Comparison of ENCODE assay signal across 27 cellular contexts in genomic region chr7:46239856-46240255, GRCh38.
"Had no signal": no experiment of that assay in that cellular context is flagged by ENCODE, and none has a peak within 500 bp of the region (broad histone marks: within the 10 kb centered on the region; RNA-seq: fewer than 3 reads in every experiment).

No MANE protein-coding gene starts in this region.

- H3K4me1 ChIP-seq: lower lobe of right lung, pancreas, prostate gland, spleen, stomach, testis, thyroid gland, transverse colon, upper lobe of left lung, vagina had no signal

- H3K36me3 ChIP-seq: lower lobe of right lung, pancreas, prostate gland, spleen, stomach, thyroid gland, transverse colon, upper lobe of left lung, vagina had no signal

- H3K4me3 ChIP-seq: lower lobe of right lung, pancreas, prostate gland, skin epidermis, spleen, stomach, testis, thyroid gland, transverse colon, upper lobe of left lung, vagina had no signal

- H3K27ac ChIP-seq: lower lobe of right lung, pancreas, prostate gland, skin epidermis, spleen, stomach, testis, thyroid gland, transverse colon, upper lobe of left lung, vagina had no signal

- FAIRE-seq: keratinocyte, pancreas had no signal

- H3K9me3 ChIP-seq: lower lobe of right lung, pancreas, prostate gland, testis, thyroid gland, upper lobe of left lung, vagina had no signal

- ATAC-seq: left cardiac atrium; left lobe of liver; lower lobe of right lung; naive thymus-derived CD8-positive, alpha-beta T cell; pancreas; right cardiac atrium; sciatic nerve; stimulated activated memory B cell treated with anti-CD40 and anti-IgM and Interleukin-4, amounts not matched to agents 10 μg/mL and 1 μg/mL and 100 μg/mL, for 72 hours had no signal

- DNase-seq: hypothalamus; kidney glomerular epithelial cell; left cardiac atrium; lower lobe of right lung; mammary epithelial cell; mesenchymal stem cell; naive thymus-derived CD8-positive, alpha-beta T cell; nucleus accumbens; pancreas; posterior cingulate gyrus; retina; right cardiac atrium; spleen; stimulated activated CD4-positive, alpha-beta T cell treated with anti-CD3 and anti-CD28 coated beads, Interleukin-4, amount 100 ng/mL, for 24 hours; stimulated activated naive CD4-positive, alpha-beta T cell treated with Interleukin-2 at 50 U/mL for 16 hours; stomach; testis; thyroid gland; transverse colon; upper lobe of left lung had no signal

- H3K27me3 ChIP-seq: pancreas, spleen, stomach, testis, thyroid gland, transverse colon, upper lobe of left lung, vagina had no signal
